In genomic region chr1:21465127-21465526, GRCh38 we compare ENCODE assay signal across 2 cellular contexts. TPM values are rescaled to one million over a fixed set of nuclear protein-coding genes. Genes with fewer than 3 reads are reported as not detected.
"Had no signal": no experiment of that assay in that cellular context is flagged by ENCODE, and none has a peak within 500 bp of the region (broad histone marks: within the 10 kb centered on the region; RNA-seq: fewer than 3 reads in every experiment).

No MANE protein-coding gene starts in this region.

RNA-seq across cellular contexts. Expression of gene ALPL, which starts 44.1 kb away (rescaled TPM):
- total RNA-seq: naive thymus-derived CD4-positive, alpha-beta T cell; natural killer cell treated with Interleukin-12 subunit alpha and Interleukin-12 subunit beta and Interleukin-15 and Interleukin-18, amount 100 ng/mL, for 72 hours had no signal
- polyA plus RNA-seq: naive thymus-derived CD4-positive, alpha-beta T cell had no signal
